ENCODE assay signal across 30 cellular contexts in genomic region chr10:54837479-54837878, GRCh38. TPM values are rescaled to one million over a fixed set of nuclear protein-coding genes. Genes with fewer than 3 reads are reported as not detected.
"Had no signal": no experiment of that assay in that cellular context is flagged by ENCODE, and none has a peak within 500 bp of the region (broad histone marks: within the 10 kb centered on the region; RNA-seq: fewer than 3 reads in every experiment).

No MANE protein-coding gene starts in this region.

- H3K36me3 ChIP-seq: ascending aorta, cardiac muscle cell had no signal

- ATAC-seq: activated CD8-positive, alpha-beta memory T cell treated with anti-CD3 and anti-CD28 coated beads, Interleukin-2, amount 10 ng/mL, durations not matched to agents 7 days and 5 days; activated CD8-positive, alpha-beta T cell treated with anti-CD3 and anti-CD28 coated beads, Interleukin-2, amount 10 ng/mL, durations not matched to agents 7 days and 5 days; activated naive CD8-positive, alpha-beta T cell treated with anti-CD3 and anti-CD28 coated beads, Interleukin-2, amount 50 U/mL, for 24 hours had no signal

- H3K27ac ChIP-seq: ascending aorta, cardiac muscle cell, VCaP had no signal

- DNase-seq: activated B cell treated with CpG ODN at 0.5 μM for 24 hours; activated CD4-positive, alpha-beta memory T cell treated with anti-CD3 and anti-CD28 coated beads, Interleukin-2, amount 10 ng/mL, durations not matched to agents 7 days and 5 days; activated CD4-positive, alpha-beta T cell treated with anti-CD3 and anti-CD28 coated beads for 4 hours; activated CD4-positive, alpha-beta T cell treated with anti-CD3 and anti-CD28 coated beads, Interleukin-2, amount 10 ng/mL, durations not matched to agents 24 days and 14 days; activated CD4-positive, alpha-beta T cell treated with anti-CD3 and anti-CD28 coated beads, Interleukin-2, amount 50 U/mL, for 1 hour; activated CD4-positive, alpha-beta T cell treated with anti-CD3 and anti-CD28 coated beads, Interleukin-2, amount 50 U/mL, for 4 hours; activated CD4-positive, CD25-positive, alpha-beta regulatory T cell treated with anti-CD3 and anti-CD28 coated beads, Interleukin-2, amount 50 U/mL, for 72 hours; activated CD8-positive, alpha-beta memory T cell treated with anti-CD3 and anti-CD28 coated beads for 24 hours; activated CD8-positive, alpha-beta memory T cell treated with anti-CD3 and anti-CD28 coated beads, Interleukin-2, amount 10 ng/mL, durations not matched to agents 7 days and 5 days; activated CD8-positive, alpha-beta memory T cell treated with anti-CD3 and anti-CD28 coated beads, Interleukin-2, amount 50 U/mL, for 48 hours; activated CD8-positive, alpha-beta T cell treated with anti-CD3 and anti-CD28 coated beads, Interleukin-2, amount 10 ng/mL, durations not matched to agents 7 days and 5 days; activated effector memory CD4-positive, alpha-beta T cell treated with Interleukin-2 at 50 U/mL for 16 hours; activated gamma-delta T cell; activated naive CD4-positive, alpha-beta T cell treated with anti-CD3 and anti-CD28 coated beads, Interleukin-2, amount 10 ng/mL, durations not matched to agents 7 days and 5 days; activated naive CD4-positive, alpha-beta T cell treated with Interleukin-2 at 50 U/mL for 16 hours; activated naive CD8-positive, alpha-beta T cell treated with anti-CD3 and anti-CD28 coated beads, Interleukin-2, amount 10 ng/mL, durations not matched to agents 7 days and 5 days; activated naive CD8-positive, alpha-beta T cell treated with anti-CD3 and anti-CD28 coated beads, Interleukin-2, amount 50 U/mL, for 24 hours; activated T-cell treated with anti-CD3 and anti-CD28 coated beads, Interleukin-2, amount 50 U/mL, for 24 hours; activated T-cell treated with anti-CD3 and anti-CD28 coated beads, Interleukin-2, amount 50 U/mL, for 48 hours; amygdala; anterior cingulate cortex; caudate nucleus; cerebellar nuclear complex; T-helper 1 cell; T-helper 2 cell; T-helper 9 cell had no signal

- H3K9me3 ChIP-seq: ascending aorta had no signal

- FAIRE-seq: bronchial epithelial cell had no signal

- H3K4me3 ChIP-seq: ascending aorta, cardiac muscle cell had no signal

- H3K27me3 ChIP-seq: ascending aorta, cardiac muscle cell had no signal

- H3K4me1 ChIP-seq: ascending aorta had no signal

RNA-seq across cellular contexts. Expression of gene PCDH15, which starts 36.4 kb away (rescaled TPM):
- total RNA-seq: activated B cell treated with CpG ODN at 0.5 μM for 24 hours; activated CD4-positive, alpha-beta memory T cell treated with anti-CD3 and anti-CD28 coated beads, Interleukin-2, amount 10 ng/mL, durations not matched to agents 7 days and 5 days; activated CD4-positive, alpha-beta T cell treated with anti-CD3 and anti-CD28 coated beads, Interleukin-2, amount 10 ng/mL, durations not matched to agents 24 days and 14 days; activated CD8-positive, alpha-beta memory T cell treated with anti-CD3 and anti-CD28 coated beads, Interleukin-2, amount 10 ng/mL, durations not matched to agents 7 days and 5 days; activated CD8-positive, alpha-beta T cell treated with anti-CD3 and anti-CD28 coated beads, Interleukin-2, amount 10 ng/mL, durations not matched to agents 7 days and 5 days; activated naive CD8-positive, alpha-beta T cell treated with anti-CD3 and anti-CD28 coated beads, Interleukin-2, amount 10 ng/mL, durations not matched to agents 7 days and 5 days; ascending aorta; bronchial epithelial cell had no signal
- polyA plus RNA-seq: cardiac muscle cell had no signal
